In the genomic region with DNA sequence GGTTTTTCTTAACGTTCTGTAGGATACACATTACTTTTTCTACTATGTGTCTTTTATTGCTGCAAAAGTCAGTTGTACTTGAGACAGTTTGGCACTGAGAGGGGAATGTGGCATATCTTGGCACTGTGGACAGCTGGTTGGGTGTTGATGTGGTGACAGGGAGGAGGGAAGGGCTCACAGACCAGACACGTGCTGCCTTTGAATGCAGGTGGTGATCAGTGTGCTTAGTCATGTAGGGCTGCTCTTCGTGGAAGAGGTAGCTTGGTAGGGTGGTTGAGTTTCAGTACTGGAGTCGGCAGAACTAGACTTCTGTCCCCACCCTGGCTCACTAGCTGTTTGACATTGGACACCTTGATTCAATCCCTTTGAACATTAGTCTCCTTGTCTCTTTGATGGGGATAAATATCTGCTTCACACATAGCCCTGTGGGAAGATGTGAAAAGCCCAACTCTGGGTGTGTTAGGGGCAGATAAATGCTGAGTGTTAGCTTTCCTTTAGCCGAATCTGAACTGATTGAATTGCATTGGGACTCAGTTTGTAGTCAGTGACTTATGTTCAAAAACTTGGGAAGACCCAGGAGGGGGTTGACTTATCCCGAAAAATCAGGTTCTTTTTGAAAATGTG, we compare ENCODE assay signal across 10 cellular contexts.
A peak's percentile ranks its signal among the peaks of the same experiment; 100 is the strongest.
DNase-seq lines count a peak whose midpoint lies in the region; ATAC-seq and TF ChIP-seq lines count a peak whose summit lies in the region.
"Had no signal": no experiment of that assay in that cellular context is flagged by ENCODE, and none has a peak within 500 bp of the region (broad histone marks: within the 10 kb centered on the region; RNA-seq: fewer than 3 reads in every experiment).

No MANE protein-coding gene starts in this region.

- peaks cover 27 to 38% of the 10 kb centered on the region in 2 donors for H3K4me1 ChIP-seq in gastrocnemius medialis

- TF ChIP-seq CTCF in chondrocyte (IDR thresholded peaks at IDR 0.05) = no peak
- TF ChIP-seq CTCF in gastrocnemius medialis (IDR thresholded peaks at IDR 0.05 in 4 of 5, conservative IDR thresholded peaks at IDR 0.05 in 1 of 5) = no peak

- H3K36me3 ChIP-seq in gastrocnemius medialis = no peaks in the 10 kb centered on the region
- H3K36me3 ChIP-seq: esophagus muscularis mucosa had no signal

- H3K4me1 Mint-ChIP-seq in chondrocyte (ENCODE audit: low read depth) = peaks cover 22% of the 10 kb centered on the region

- H3K36me3 Mint-ChIP-seq in chondrocyte (ENCODE audit: low read depth) = no peaks in the 10 kb centered on the region

- ATAC-seq in gastrocnemius medialis = peak; percentile 92 to 93
- no peak for ATAC-seq in GM18909 (IDR thresholded peaks at IDR 0.05; ENCODE audit: poor library complexity, unreplicated experiment)

- H3K27me3 ChIP-seq in gastrocnemius medialis = no peaks in the 10 kb centered on the region
- H3K27me3 ChIP-seq: esophagus muscularis mucosa had no signal

- in situ Hi-C loops in gastrocnemius medialis (cut with MboI; ENCODE audit: low sequenced_read_pairs in 4 of 4) = no loop called here
- in situ Hi-C loops in KBM-7 (cut with MboI; ENCODE audit: low pct_unique_long_range_greater_than_20kb, low sequenced_read_pairs) = no loop called here

- H3K9me3 ChIP-seq in gastrocnemius medialis = no peaks in the 10 kb centered on the region
- H3K9me3 ChIP-seq: esophagus muscularis mucosa had no signal

- peak; percentile 0 for DNase-seq in NCI-H1694 treated with DMSO at 0.1 percent for 48 hours (lab: John Stamatoyannopoulos, UW)
- DNase-seq in NCI-H1694 (lab: John Stamatoyannopoulos, UW) = no peak
- DNase-seq in Jurkat, Clone E6-1 (ENCODE audit: low read depth, low spot score) = peak; percentile 82
- DNase-seq in chondrocyte (ENCODE audit: low spot score) = no peak
- peak; percentile 56 to 57 for DNase-seq in gastrocnemius medialis
- no peak for DNase-seq in KBM-7
- no peak for DNase-seq in cerebellum (ENCODE audit: low spot score)
- DNase-seq: NCI-H1105 treated with DMSO at 0.1 percent for 48 hours had no signal

- H3K27ac Mint-ChIP-seq in chondrocyte (ENCODE audit: unreplicated experiment) = peak overlapping the region; percentile 1

- no peaks in the 10 kb centered on the region for H3K27me3 Mint-ChIP-seq in chondrocyte (ENCODE audit: low read depth)

- H3K27ac ChIP-seq in gastrocnemius medialis = peak overlapping the region; percentile 29 to 63 (median 48)
- H3K27ac ChIP-seq: esophagus muscularis mucosa had no signal

- H3K4me3 Mint-ChIP-seq in chondrocyte (ENCODE audit: unreplicated experiment) = no peak overlapping the region

- no peaks in the 10 kb centered on the region for H3K9me3 Mint-ChIP-seq in chondrocyte (ENCODE audit: low read depth)

- TF ChIP-seq POLR2A in gastrocnemius medialis (IDR thresholded peaks at IDR 0.05) = no peak

- no peak overlapping the region for H3K4me3 ChIP-seq in Jurkat, Clone E6-1 (ENCODE audit: low read length)
- no peak overlapping the region for H3K4me3 ChIP-seq in gastrocnemius medialis
- H3K4me3 ChIP-seq: esophagus muscularis mucosa had no signal

- intact Hi-C loops in gastrocnemius medialis (cut with DNase I; ENCODE audit: low total_unique reads) = no loop called here

Comparison
In these comparisons a context has a peak if more than half of its experiments do, and no peak if none do; other contexts are left out.
1. DNase-seq: peak in NCI-H1694 treated with DMSO at 0.1 percent for 48 hours (single experiment), Jurkat, Clone E6-1 (single experiment) and gastrocnemius medialis (2 of 2); none in NCI-H1694 (single experiment), chondrocyte (single experiment), KBM-7 (single experiment) and cerebellum (single experiment).